ENCODE assay signal across 15 cellular contexts in the genomic region with DNA sequence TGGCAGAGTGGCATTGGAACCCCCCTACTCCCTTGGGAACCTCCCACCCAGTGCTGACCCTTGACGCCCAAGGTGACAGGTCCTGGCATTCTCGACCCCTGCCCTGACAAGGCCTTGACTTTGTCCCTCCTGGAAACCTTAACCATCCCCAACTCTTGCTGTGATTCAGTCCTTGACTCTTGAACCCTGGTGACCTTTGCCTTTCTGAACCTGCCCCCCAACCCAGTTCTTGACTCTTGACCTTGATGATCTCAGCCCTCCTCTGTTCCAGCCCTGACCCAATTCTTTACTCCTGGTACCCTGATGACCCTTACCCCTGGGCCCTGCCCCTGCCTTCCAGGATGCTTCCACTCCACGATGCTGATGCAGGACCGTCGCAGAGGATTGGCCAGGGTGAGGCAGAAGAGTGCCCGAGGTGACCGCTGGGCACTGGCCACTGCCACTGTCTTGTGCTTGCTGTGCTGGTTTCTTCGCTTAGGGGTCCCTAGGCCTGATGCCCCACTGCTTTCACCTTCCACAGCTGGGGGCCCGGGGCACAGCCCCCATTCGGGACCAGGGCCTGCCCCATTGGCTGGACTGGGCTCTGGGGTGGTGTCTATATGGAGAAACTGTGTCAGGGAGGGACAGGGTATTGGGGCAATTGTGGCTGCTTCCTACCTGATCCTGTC. TPM values are rescaled to one million over a fixed set of nuclear protein-coding genes. Genes with fewer than 3 reads are reported as not detected.
A peak's percentile ranks its signal among the peaks of the same experiment; 100 is the strongest.
DNase-seq lines count a peak whose midpoint lies in the region; ATAC-seq and TF ChIP-seq lines count a peak whose summit lies in the region.
"Had no signal": no experiment of that assay in that cellular context is flagged by ENCODE, and none has a peak within 500 bp of the region (broad histone marks: within the 10 kb centered on the region; RNA-seq: fewer than 3 reads in every experiment).

No MANE protein-coding gene starts in this region.

- no peaks in the 10 kb centered on the region for H3K79me2 ChIP-seq in PC-9 (ENCODE audit: low read depth)

- no peak for DNase-seq in activated CD8-positive, alpha-beta memory T cell treated with anti-CD3 and anti-CD28 coated beads, Interleukin-2, amount 10 ng/mL, durations not matched to agents 7 days and 5 days
- no peak for DNase-seq in activated CD8-positive, alpha-beta memory T cell treated with anti-CD3 and anti-CD28 coated beads, Interleukin-2, amount 50 U/mL, for 4 hours
- DNase-seq in PC-9 (no peak), esophagus squamous epithelium (lab: John Stamatoyannopoulos, UW) (no peak), foreskin fibroblast (no peak), NCI-H1436 (lab: John Stamatoyannopoulos, UW) (no peak)
- no peak for DNase-seq in stimulated activated effector memory CD8-positive, alpha-beta T cell treated with anti-CD3 and anti-CD28 coated beads, Interleukin-12 subunit alpha, Interleukin-12 subunit beta, amount 100 ng/mL, for 72 hours (ENCODE audit: low spot score in 2 of 2)
- DNase-seq: ACHN, activated gamma-delta T cell, NCI-H1092 had no signal

- H3K27ac Mint-ChIP-seq in activated CD8-positive, alpha-beta memory T cell treated with anti-CD3 and anti-CD28 coated beads, Interleukin-2, amount 10 ng/mL, durations not matched to agents 7 days and 5 days, result peak overlapping the region; percentile 90
- peak overlapping the region; percentile 88 for H3K27ac Mint-ChIP-seq in stimulated activated effector memory CD8-positive, alpha-beta T cell treated with anti-CD3 and anti-CD28 coated beads, Interleukin-12 subunit alpha, Interleukin-12 subunit beta, amount 100 ng/mL, for 72 hours

- H3K4me3 ChIP-seq in PC-9 (no peak overlapping the region), esophagus squamous epithelium (peak overlapping the region in 1 of 4 donors; percentile 61), foreskin fibroblast (ENCODE audit: low read depth in 1 of 2, low read length in 2 of 2) (no peak overlapping the region)

- peak overlapping the region; percentile 67 for H3K4me2 ChIP-seq in PC-9

- no TSS peak for BruUV-seq in PC-9 (replicated peaks; lab: Mats Ljungman, UMichigan)

- no peaks in the 10 kb centered on the region for H3K27me3 Mint-ChIP-seq in activated CD8-positive, alpha-beta memory T cell treated with anti-CD3 and anti-CD28 coated beads, Interleukin-2, amount 10 ng/mL, durations not matched to agents 7 days and 5 days

- H3K27me3 ChIP-seq in PC-9 (ENCODE audit: insufficient read depth, low read depth) (no peaks in the 10 kb centered on the region), esophagus squamous epithelium (no peaks in the 10 kb centered on the region)
- H3K27me3 ChIP-seq: suprapubic skin had no signal

- ATAC-seq in activated CD8-positive, alpha-beta memory T cell treated with anti-CD3 and anti-CD28 coated beads, Interleukin-2, amount 10 ng/mL, durations not matched to agents 7 days and 5 days, result no peak
- ATAC-seq in stimulated activated effector memory CD8-positive, alpha-beta T cell treated with anti-CD3 and anti-CD28 coated beads, Interleukin-12 subunit alpha, Interleukin-12 subunit beta, amount 100 ng/mL, for 72 hours, result no peak
- no peak for ATAC-seq in HG03460 (IDR thresholded peaks at IDR 0.05; ENCODE audit: unreplicated experiment)
- ATAC-seq: SK-N-SH treated with all-trans-retinoic acid at 6 μM for 48 hours had no signal

- H3K4me1 Mint-ChIP-seq in activated CD8-positive, alpha-beta memory T cell treated with anti-CD3 and anti-CD28 coated beads, Interleukin-2, amount 10 ng/mL, durations not matched to agents 7 days and 5 days, result peaks cover 21% of the 10 kb centered on the region
- H3K4me1 Mint-ChIP-seq in stimulated activated effector memory CD8-positive, alpha-beta T cell treated with anti-CD3 and anti-CD28 coated beads, Interleukin-12 subunit alpha, Interleukin-12 subunit beta, amount 100 ng/mL, for 72 hours, result peaks cover 21% of the 10 kb centered on the region

- H3K9me3 ChIP-seq in PC-9 (ENCODE audit: insufficient read depth, low read depth) (no peaks in the 10 kb centered on the region), esophagus squamous epithelium (no peaks in the 10 kb centered on the region)
- H3K9me3 ChIP-seq: suprapubic skin had no signal

- H2AFZ ChIP-seq in PC-9, result no peak overlapping the region

- WGBS in esophagus squamous epithelium, 2 donors, result 92% methylated on average over 7 of the region's 10 CpGs; no CpG with 5 or more reads in 1 of the 2 donors

- H3F3A ChIP-seq in PC-9 (ENCODE audit: insufficient read depth, low read depth), result no peaks in the 10 kb centered on the region

- H3K4me1 ChIP-seq in PC-9 (replicated peaks; ENCODE audit: insufficient read depth) (no peaks in the 10 kb centered on the region), esophagus squamous epithelium (peaks cover 3 to 21% (median 4%) of the 10 kb centered on the region in 3 donors)

- POLR2A ChIA-PET in PC-9 (lab: Charles Lee; ENCODE audit: unreplicated experiment), result interaction anchor here (0.5 to 0.7 kb wide), 2 partner anchors 37 to 42 kb away, joined by 3 read pairs; no protein-coding TSS in a partner anchor

- no peak for TF ChIP-seq POLR2A in esophagus squamous epithelium (IDR thresholded peaks at IDR 0.05)

- H3K9me3 Mint-ChIP-seq in activated CD8-positive, alpha-beta memory T cell treated with anti-CD3 and anti-CD28 coated beads, Interleukin-2, amount 10 ng/mL, durations not matched to agents 7 days and 5 days (ENCODE audit: low read depth), result no peaks in the 10 kb centered on the region
- H3K9me3 Mint-ChIP-seq in stimulated activated effector memory CD8-positive, alpha-beta T cell treated with anti-CD3 and anti-CD28 coated beads, Interleukin-12 subunit alpha, Interleukin-12 subunit beta, amount 100 ng/mL, for 72 hours, result no peaks in the 10 kb centered on the region

- no peak overlapping the region for H3K27ac ChIP-seq in PC-9
- peak overlapping the region in 3 of 4 donors; percentile 36 to 72 (median 55) for H3K27ac ChIP-seq in esophagus squamous epithelium
- H3K27ac ChIP-seq: suprapubic skin had no signal

- H3K4me3 Mint-ChIP-seq in activated CD8-positive, alpha-beta memory T cell treated with anti-CD3 and anti-CD28 coated beads, Interleukin-2, amount 10 ng/mL, durations not matched to agents 7 days and 5 days, result peak overlapping the region; percentile 76
- peak overlapping the region; percentile 67 for H3K4me3 Mint-ChIP-seq in stimulated activated effector memory CD8-positive, alpha-beta T cell treated with anti-CD3 and anti-CD28 coated beads, Interleukin-12 subunit alpha, Interleukin-12 subunit beta, amount 100 ng/mL, for 72 hours

- no peaks in the 10 kb centered on the region for H3K36me3 Mint-ChIP-seq in activated CD8-positive, alpha-beta memory T cell treated with anti-CD3 and anti-CD28 coated beads, Interleukin-2, amount 10 ng/mL, durations not matched to agents 7 days and 5 days
- no peaks in the 10 kb centered on the region for H3K36me3 Mint-ChIP-seq in stimulated activated effector memory CD8-positive, alpha-beta T cell treated with anti-CD3 and anti-CD28 coated beads, Interleukin-12 subunit alpha, Interleukin-12 subunit beta, amount 100 ng/mL, for 72 hours

- no peaks in the 10 kb centered on the region for H4K20me1 ChIP-seq in PC-9 (ENCODE audit: insufficient read depth)

- TF ChIP-seq CTCF in PC-9 (conservative IDR thresholded peaks at IDR 0.05) (no peak), esophagus squamous epithelium (IDR thresholded peaks at IDR 0.05) (no peak), foreskin fibroblast (IDR thresholded peaks at IDR 0.05; ENCODE audit: low read depth, low read length) (no peak)

- H3K36me3 ChIP-seq in PC-9 (ENCODE audit: low read depth) (no peaks in the 10 kb centered on the region), esophagus squamous epithelium (no peaks in the 10 kb centered on the region)
- H3K36me3 ChIP-seq: suprapubic skin had no signal

- H3K9me2 ChIP-seq in PC-9 (ENCODE audit: insufficient read depth), result no peaks in the 10 kb centered on the region

- CTCF ChIA-PET in activated CD8-positive, alpha-beta memory T cell treated with anti-CD3 and anti-CD28 coated beads, Interleukin-2, amount 10 ng/mL, durations not matched to agents 7 days and 5 days (lab: Charles Lee), result no interaction called here
- CTCF ChIA-PET in PC-9 (lab: Charles Lee), result no interaction called here

- intact Hi-C loops in PC-9 (cut with micrococcal nuclease; ENCODE audit: unreplicated experiment), result no loop called here
- intact Hi-C loops in esophagus squamous epithelium (cut with DNase I), result no loop called here

RNA-seq across cellular contexts. Expression of gene CACNA1F, which starts 1.7 kb away (rescaled TPM):
- 1 to 10 TPM in 1 of 2 experiments, under 1 TPM in 1; 0.19 to 1.3 TPM for total RNA-seq in activated CD8-positive, alpha-beta memory T cell treated with anti-CD3 and anti-CD28 coated beads, Interleukin-2, amount 10 ng/mL, durations not matched to agents 7 days and 5 days
- total RNA-seq in PC-9 (2021) (not detected in 2 replicates), esophagus squamous epithelium (under 1 TPM in 1 of 4 donors, not detected in 3; 0.38 TPM)
- total RNA-seq: HT1080 had no signal

RNA-seq across cellular contexts. Expression of gene CCDC22, which starts 3.8 kb away (rescaled TPM):
- 10 to 100 TPM; 24.6 to 29.9 TPM for total RNA-seq in activated CD8-positive, alpha-beta memory T cell treated with anti-CD3 and anti-CD28 coated beads, Interleukin-2, amount 10 ng/mL, durations not matched to agents 7 days and 5 days
- total RNA-seq in PC-9 (2021), result 8.6 and 9.2 TPM in 2 replicates
- 10 to 100 TPM; 12.3 to 21.3 (median 14.2) TPM for total RNA-seq in esophagus squamous epithelium

RNA-seq across cellular contexts. Expression of gene SYP, which starts 31.5 kb away (rescaled TPM):
- total RNA-seq in activated CD8-positive, alpha-beta memory T cell treated with anti-CD3 and anti-CD28 coated beads, Interleukin-2, amount 10 ng/mL, durations not matched to agents 7 days and 5 days, result 1 to 10 TPM; 1.9 to 3.9 TPM
- total RNA-seq in PC-9 (2021), result 0.44 and 0.63 TPM in 2 replicates
- under 1 TPM; 0.15 to 0.57 (median 0.37) TPM for total RNA-seq in esophagus squamous epithelium

RNA-seq across cellular contexts. Expression of gene FOXP3, which starts 33.0 kb away (rescaled TPM):
- 10 to 100 TPM; 26.8 to 82.1 TPM for total RNA-seq in activated CD8-positive, alpha-beta memory T cell treated with anti-CD3 and anti-CD28 coated beads, Interleukin-2, amount 10 ng/mL, durations not matched to agents 7 days and 5 days
- total RNA-seq in PC-9 (2021) (not detected in 2 replicates), esophagus squamous epithelium (1 to 10 TPM in 1 of 4 donors, under 1 TPM in 3; 0.38 to 2.1 (median 0.81) TPM)
- total RNA-seq: HT1080, left cardiac atrium had no signal

RNA-seq across cellular contexts. Expression of gene PPP1R3F, which starts 38.1 kb away (rescaled TPM):
- total RNA-seq in activated CD8-positive, alpha-beta memory T cell treated with anti-CD3 and anti-CD28 coated beads, Interleukin-2, amount 10 ng/mL, durations not matched to agents 7 days and 5 days, result 10 to 100 TPM; 13.9 to 14.4 TPM
- total RNA-seq in PC-9 (2021) (3.6 and 5.2 TPM in 2 replicates), esophagus squamous epithelium (10 to 100 TPM in 1 of 4 donors, 1 to 10 TPM in 3; 4.2 to 10.7 (median 8.0) TPM)
